In genomic region chr9:136178773-136179075, GRCh38 we compare ENCODE assay signal across 25 cellular contexts. TPM values are rescaled to one million over a fixed set of nuclear protein-coding genes. Genes with fewer than 3 reads are reported as not detected.
A peak's percentile ranks its signal among the peaks of the same experiment; 100 is the strongest.
DNase-seq lines count a peak whose midpoint lies in the region; ATAC-seq, FAIRE-seq and TF ChIP-seq lines count a peak whose summit lies in the region.
"Had no signal": no experiment of that assay in that cellular context is flagged by ENCODE, and none has a peak within 500 bp of the region (broad histone marks: within the 10 kb centered on the region; RNA-seq: fewer than 3 reads in every experiment).

No MANE protein-coding gene starts in this region.

- H3K27me3 Mint-ChIP-seq in GM23338 (ENCODE audit: insufficient read depth, low read depth, poor library complexity), result peaks cover 10% of the 10 kb centered on the region
- H3K27me3 Mint-ChIP-seq in WTC11 (ENCODE audit: low read depth), result no peaks in the 10 kb centered on the region

- POLR2A ChIA-PET in HepG2 (lab: Yijun Ruan, JAX) (interaction anchor here (0.7 kb wide), 1 partner anchor 15 kb away, joined by 3 read pairs; no protein-coding TSS in a partner anchor), WTC11 (lab: Charles Lee) (interaction anchor here (0.7 kb wide), 1 partner anchor 158 kb away, joined by 3 read pairs; no protein-coding TSS in a partner anchor)

- TF ChIP-seq CTCF in HepG2 (CRISPR knock-in tag; IDR thresholded peaks at IDR 0.05) (no peak), right lobe of liver (IDR thresholded peaks at IDR 0.05) (no peak), GM23338 (conservative IDR thresholded peaks at IDR 0.05; ENCODE audit: low read depth in 2 of 2) (no peak), WTC11 (IDR thresholded peaks at IDR 0.05) (no peak)

- no peaks in the 10 kb centered on the region for H3K9me3 ChIP-seq in HepG2 (ENCODE audit: low read length)
- H3K9me3 ChIP-seq in right lobe of liver, result no peaks in the 10 kb centered on the region

- in situ Hi-C loops in HepG2 (cut with HindIII; ENCODE audit: extremely low pct_ligation_motif_present, low pct_unique_long_range_greater_than_20kb), result loop anchor here (10.0 kb wide), 1 partner anchor 106 kb away; no protein-coding TSS in a partner anchor

- H4K20me1 ChIP-seq in HepG2 (ENCODE audit: insufficient read depth, low read length) (no peaks in the 10 kb centered on the region), GM23338 (replicated peaks; ENCODE audit: insufficient read depth) (no peaks in the 10 kb centered on the region)

- TF ChIP-seq POLR2A in HepG2 (IDR thresholded peaks at IDR 0.05; ENCODE audit: insufficient read depth in 1 of 2, low read depth in 2 of 2, low read length in 2 of 2) (no peak), right lobe of liver (IDR thresholded peaks at IDR 0.05) (no peak)

- H3K4me2 ChIP-seq in HepG2 (ENCODE audit: low read depth, low read length), result no peak overlapping the region
- H3K4me2 ChIP-seq in GM23338, result no peak overlapping the region

- H3K27ac ChIP-seq in HepG2 (ENCODE audit: extremely low read length, insufficient read depth, low read length) (no peak overlapping the region), right lobe of liver (no peak overlapping the region), GM23338 (ENCODE audit: low read depth) (no peak overlapping the region)

- 7% methylated on average over 3 of the region's 8 CpGs for WGBS in HepG2 (ENCODE audit: low lambda C conversion rate)
- 25% methylated on average over 4 of the region's 8 CpGs for WGBS in right lobe of liver (ENCODE audit: insufficient coverage, low coverage, low lambda C conversion rate, missing lambda C conversion rate)

- no peak for FAIRE-seq in HepG2 (lab: Jason Lieb, UNC)
- FAIRE-seq: HTR-8/SVneo had no signal

- no peak overlapping the region for H3K27ac Mint-ChIP-seq in GM23338
- no peak overlapping the region for H3K27ac Mint-ChIP-seq in WTC11
- H3K27ac Mint-ChIP-seq: CD14-positive monocyte; CD8-positive, alpha-beta memory T cell; H9; T-helper 1 cell treated with Interleukin-12 subunit alpha and Interleukin-12 subunit beta and Interleukin-4 antibody, amounts not matched to agents 30 μg/mL and 1 μg/mL, for 36 hours had no signal

- intact Hi-C loops in HepG2 (cut with micrococcal nuclease; ENCODE audit: unreplicated experiment), result no loop called here
- intact Hi-C loops in right lobe of liver (cut with DNase I), result loop anchor here in 1 of 2 donors (10.0 kb wide), 1 partner anchor 96 kb away; no protein-coding TSS in a partner anchor

- H2AFZ ChIP-seq in HepG2 (ENCODE audit: low read length), result no peak overlapping the region
- H2AFZ ChIP-seq in GM23338, result 0 out of 2 replicates have a peak overlapping the region, but pooled peaks have one; percentile 5

- H3K4me1 Mint-ChIP-seq in GM23338 (peaks cover 5% of the 10 kb centered on the region; the same call in 2 of the 3 replicates), WTC11 (no peaks in the 10 kb centered on the region)
- H3K4me1 Mint-ChIP-seq: CD14-positive monocyte; CD8-positive, alpha-beta memory T cell had no signal

- BruUV-seq in HepG2 (replicated peaks; lab: Mats Ljungman, UMichigan), result no TSS peak

- H3K4me1 ChIP-seq in HepG2 (ENCODE audit: insufficient read depth, low read length), result peaks cover 8% of the 10 kb centered on the region; the same call in 1 of the 2 replicates
- H3K4me1 ChIP-seq in right lobe of liver, result no peaks in the 10 kb centered on the region
- H3K4me1 ChIP-seq in GM23338 (ENCODE audit: insufficient read depth), result no peaks in the 10 kb centered on the region

- H3K36me3 ChIP-seq in HepG2 (replicated peaks in 1 of 2; ENCODE audit: control insufficient read depth in 1 of 2, insufficient read depth in 2 of 2, low read length in 2 of 2) (no peaks in the 10 kb centered on the region), right lobe of liver (no peaks in the 10 kb centered on the region), GM23338 (ENCODE audit: insufficient read depth) (no peaks in the 10 kb centered on the region)

- H3K36me3 Mint-ChIP-seq in GM23338 (ENCODE audit: low read depth), result no peaks in the 10 kb centered on the region
- no peaks in the 10 kb centered on the region for H3K36me3 Mint-ChIP-seq in WTC11
- H3K36me3 Mint-ChIP-seq: CD14-positive monocyte; CD8-positive, alpha-beta memory T cell had no signal

- TF ChIP-seq RAD21 in HepG2 (CRISPR knock-in tag; IDR thresholded peaks at IDR 0.05), result no peak

- no peaks in the 10 kb centered on the region for H3F3A ChIP-seq in GM23338 (replicated peaks; ENCODE audit: low read depth)

- CTCF ChIA-PET in HepG2 (lab: Yijun Ruan, JAX; ENCODE audit: low intra/inter-chr PET ratio, low total read pairs) (no interaction called here), WTC11 (lab: Charles Lee) (interaction anchor here (0.5 to 2.7 kb wide), 7 partner anchors 9 to 521 kb away, joined by 3 to 18 read pairs (median 3); no protein-coding TSS in a partner anchor)

- DNase-seq in HepG2 (ENCODE audit: low spot score) (no peak), right lobe of liver (no peak), GM23338 (ENCODE audit: low spot score) (no peak), WTC11 (ENCODE audit: low spot score) (peak; percentile 11), NCI-H2196 (lab: John Stamatoyannopoulos, UW; ENCODE audit: unreplicated experiment) (no peak)
- DNase-seq: Calu3; CD8-positive, alpha-beta memory T cell; DMS153; DND-41; H9; Karpas-422; NCI-H1092; NCI-H1436; NCI-H187; NCI-H2171 treated with DMSO at 0.1 percent for 48 hours; NCI-H524; NCI-H748 treated with DMSO at 0.1 percent for 48 hours; RPMI8226; SHP77 treated with DMSO at 0.1 percent for 48 hours; SW 1271 had no signal

- H3K9me3 Mint-ChIP-seq in GM23338, result no peaks in the 10 kb centered on the region
- H3K9me3 Mint-ChIP-seq in WTC11, result no peaks in the 10 kb centered on the region
- H3K9me3 Mint-ChIP-seq: CD8-positive, alpha-beta memory T cell; H9; T-helper 1 cell treated with Interleukin-12 subunit alpha and Interleukin-12 subunit beta and Interleukin-4 antibody, amounts not matched to agents 30 μg/mL and 1 μg/mL, for 36 hours had no signal

- H3K79me2 ChIP-seq in HepG2 (ENCODE audit: insufficient read depth, low read length), result no peaks in the 10 kb centered on the region
- H3K79me2 ChIP-seq in GM23338 (replicated peaks; ENCODE audit: insufficient read depth), result no peaks in the 10 kb centered on the region

- H3K27me3 ChIP-seq in HepG2 (ENCODE audit: control insufficient read depth in 1 of 2, insufficient read depth in 2 of 2, low read length in 2 of 2), result peaks cover 4 to 34% of the 10 kb centered on the region in 2 experiments; a peak in 4 of 5 replicates
- H3K27me3 ChIP-seq in right lobe of liver, result no peaks in the 10 kb centered on the region
- no peaks in the 10 kb centered on the region for H3K27me3 ChIP-seq in GM23338 (ENCODE audit: insufficient read depth)

- TF ChIP-seq EP300 in HepG2 (IDR thresholded peaks at IDR 0.05; ENCODE audit: low read depth in 2 of 2, low read length in 2 of 2), result no peak
- no peak for TF ChIP-seq EP300 in HepG2 (CRISPR knock-in tag; IDR thresholded peaks at IDR 0.05; ENCODE audit: borderline replicate concordance)

- no peak overlapping the region for H3K4me3 Mint-ChIP-seq in GM23338
- no peak overlapping the region for H3K4me3 Mint-ChIP-seq in WTC11
- H3K4me3 Mint-ChIP-seq: CD14-positive monocyte; CD8-positive, alpha-beta memory T cell; H9; T-helper 1 cell treated with Interleukin-12 subunit alpha and Interleukin-12 subunit beta and Interleukin-4 antibody, amounts not matched to agents 30 μg/mL and 1 μg/mL, for 36 hours had no signal

- H3K9me2 ChIP-seq in GM23338 (ENCODE audit: insufficient read depth), result no peaks in the 10 kb centered on the region

- peak; percentile 40 for ATAC-seq in HepG2
- ATAC-seq in right lobe of liver, result no peak
- ATAC-seq in GM23338, result peak; percentile 27
- ATAC-seq in WTC11, result no peak
- no peak for ATAC-seq in HG03108 (IDR thresholded peaks at IDR 0.05; ENCODE audit: unreplicated experiment)
- ATAC-seq in GM19035 (IDR thresholded peaks at IDR 0.05; ENCODE audit: unreplicated experiment), result no peak

- no peak overlapping the region for H3K4me3 ChIP-seq in HepG2 (replicated peaks in 1 of 3; ENCODE audit: insufficient read depth in 1 of 3, low read depth in 2 of 3, low read length in 3 of 3)
- H3K4me3 ChIP-seq in right lobe of liver, result no peak overlapping the region
- no peak overlapping the region for H3K4me3 ChIP-seq in GM23338

- H3K9ac ChIP-seq in HepG2 (ENCODE audit: insufficient read depth, low read depth, low read length), result no peak overlapping the region

TF ChIP-seq in HepG2, 621 proteins besides CTCF, POLR2A, EP300 and RAD21 (continues in another document):
- TF ChIP-seq PHF8 (CRISPR knock-in tag; IDR thresholded peaks at IDR 0.05), result no peak

TF ChIP-seq in GM23338, 12 proteins besides CTCF, POLR2A, EP300 and RAD21:
- no peak for TF ChIP-seq EZH2 (IDR thresholded peaks at IDR 0.05; ENCODE audit: low read depth, unreplicated experiment)

TF ChIP-seq in WTC11, 78 proteins besides CTCF, POLR2A, EP300 and RAD21 (continues in another document):
- TF ChIP-seq ATF1 (CRISPR knock-in tag; IDR thresholded peaks at IDR 0.05), result no peak
- no peak for TF ChIP-seq TEAD1 (CRISPR knock-in tag; IDR thresholded peaks at IDR 0.05)

RNA-seq across cellular contexts. Expression of gene LHX3, which starts 26.2 kb away (rescaled TPM):
- total RNA-seq in HepG2 (2016; rRNA removed; fragmentation: Illumina TruSeq; extraction: Trizol) (not detected in 2 replicates), right lobe of liver (not detected), WTC11 (2021) (0.11 TPM in 1 of 3 replicates, not detected in the others)
- not detected in 2 replicates for total RNA-seq in HepG2 (2016; cell fraction: cytosol; rRNA removed; fragmentation: Illumina TruSeq; extraction: Trizol; ENCODE audit: low read depth)
- total RNA-seq in HepG2 (2016; cell fraction: insoluble cytoplasmic fraction; rRNA removed; fragmentation: Illumina TruSeq; extraction: Trizol), result not detected in 2 replicates
- not detected in 2 replicates for total RNA-seq in HepG2 (2016; cell fraction: membrane; rRNA removed; fragmentation: Illumina TruSeq; extraction: Trizol)
- total RNA-seq in HepG2 (2016; cell fraction: nucleus; rRNA removed; fragmentation: Illumina TruSeq; extraction: Trizol), result not detected in 2 replicates
- polyA plus RNA-seq in HepG2 (2011; rRNA removed) (not detected in 2 replicates), GM23338 (2016; fragmentation: Nextera tagmentation; extraction: Ambion mirVana) (0.08 TPM in 1 of 2 replicates, not detected in the other)
- polyA plus RNA-seq in HepG2 (2011; cell fraction: cytosol; rRNA removed), result not detected in 2 replicates
- polyA plus RNA-seq in HepG2 (2011; cell fraction: nucleus; rRNA removed), result 0.03 TPM in 1 of 2 replicates, not detected in the other
- not detected in 2 replicates for polyA plus RNA-seq in HepG2 (2012)
- polyA plus RNA-seq in HepG2 (2016; cell fraction: cytosol; fragmentation: Illumina TruSeq; extraction: Trizol; ENCODE audit: low read depth), result not detected in 2 replicates
- not detected in 2 replicates for polyA plus RNA-seq in HepG2 (2016; cell fraction: insoluble cytoplasmic fraction; fragmentation: Illumina TruSeq; extraction: Trizol; ENCODE audit: low read depth)
- polyA plus RNA-seq in HepG2 (2016; cell fraction: membrane; fragmentation: Illumina TruSeq; extraction: Trizol; ENCODE audit: low read depth), result not detected in 2 replicates
- polyA plus RNA-seq in HepG2 (2016; cell fraction: nucleus; fragmentation: Illumina TruSeq; extraction: Trizol; ENCODE audit: insufficient read depth, low read depth), result not detected in 2 replicates
- 0.05 TPM in 1 of 2 replicates, not detected in the other for polyA minus RNA-seq in HepG2 (2011; rRNA and poly(A)+ RNA removed; ENCODE audit: low replicate concordance)
- not detected in 2 replicates for polyA minus RNA-seq in HepG2 (2011; cell fraction: cytosol; rRNA and poly(A)+ RNA removed)
- polyA minus RNA-seq in HepG2 (2011; cell fraction: nucleus; rRNA and poly(A)+ RNA removed), result 0.13 TPM in 1 of 2 replicates, not detected in the other
- not detected in 2 replicates for total RNA-seq in GM23338 (2014; rRNA removed; shearing (Covaris generic))
- total RNA-seq: Calu3; CD8-positive, alpha-beta memory T cell; H9 had no signal
- polyA plus RNA-seq: CD14-positive monocyte; CD8-positive, alpha-beta memory T cell had no signal

Comparison
In these comparisons a context has a peak if more than half of its experiments do, and no peak if none do; other contexts are left out.
1. ATAC-seq: peak in HepG2 (single experiment) and GM23338 (single experiment); none in right lobe of liver (0 of 4), WTC11 (single experiment), HG03108 (single experiment) and GM19035 (single experiment).